22 cellular contexts compared by ENCODE assay signal in genomic region chr16:1946495-1947368, GRCh38. TPM values are rescaled to one million over a fixed set of nuclear protein-coding genes. Genes with fewer than 3 reads are reported as not detected.
"Had no signal": no experiment of that assay in that cellular context is flagged by ENCODE, and none has a peak within 500 bp of the region (broad histone marks: within the 10 kb centered on the region; RNA-seq: fewer than 3 reads in every experiment).

No MANE protein-coding gene starts in this region.

- H3K27ac ChIP-seq: adrenal gland, coronary artery, foreskin keratinocyte, thyroid gland, vagina had no signal

- H3K4me3 Mint-ChIP-seq: activated B cell treated with CpG ODN at 0.5 μM for 24 hours; activated CD4-positive, alpha-beta T cell treated with anti-CD3 and anti-CD28 coated beads, Interleukin-2, amount 10 ng/mL, durations not matched to agents 24 days and 14 days; activated CD8-positive, alpha-beta T cell treated with anti-CD3 and anti-CD28 coated beads, Interleukin-2, amount 10 ng/mL, durations not matched to agents 7 days and 5 days; activated naive CD4-positive, alpha-beta T cell treated with anti-CD3 and anti-CD28 coated beads, Interleukin-2, amount 50 U/mL, for 24 hours; mesothelial cell of epicardium; nephron progenitor cell; T-helper 17 cell had no signal

- DNase-seq: activated B cell treated with CpG ODN at 0.5 μM for 24 hours; activated CD4-positive, alpha-beta T cell treated with anti-CD3 and anti-CD28 coated beads, Interleukin-2, amount 10 ng/mL, durations not matched to agents 24 days and 14 days; activated CD8-positive, alpha-beta memory T cell treated with anti-CD3 and anti-CD28 coated beads, Interleukin-2, amount 50 U/mL, for 4 hours; activated CD8-positive, alpha-beta T cell treated with anti-CD3 and anti-CD28 coated beads, Interleukin-2, amount 10 ng/mL, durations not matched to agents 7 days and 5 days; activated effector memory CD4-positive, alpha-beta T cell treated with anti-CD3 and anti-CD28 coated beads, Interleukin-2, amount 50 U/mL, for 16 hours; activated T-cell treated with anti-CD3 and anti-CD28 coated beads, Interleukin-2, amount 50 U/mL, for 48 hours; central memory CD4-positive, alpha-beta T cell; effector memory CD4-positive, alpha-beta T cell; foreskin keratinocyte; nephron progenitor cell; stimulated activated CD4-positive, alpha-beta T cell treated with anti-CD3 and anti-CD28 coated beads, Interleukin-12 subunit alpha, Interleukin-12 subunit beta, amount 100 ng/mL, for 4 hours; stimulated activated CD4-positive, alpha-beta T cell treated with anti-CD3 and anti-CD28 coated beads, Interleukin-2, amount 100 ng/mL, for 24 hours; T-helper 17 cell; thyroid gland had no signal

- ATAC-seq: activated CD8-positive, alpha-beta T cell treated with anti-CD3 and anti-CD28 coated beads, Interleukin-2, amount 10 ng/mL, durations not matched to agents 7 days and 5 days; foreskin keratinocyte; sciatic nerve; T-helper 17 cell had no signal

- H3K27me3 ChIP-seq: adrenal gland, foreskin keratinocyte, thyroid gland, vagina had no signal

- H3K9me3 ChIP-seq: adrenal gland, thyroid gland, vagina had no signal

- H3K27me3 Mint-ChIP-seq: activated B cell treated with CpG ODN at 0.5 μM for 24 hours; activated naive CD4-positive, alpha-beta T cell treated with anti-CD3 and anti-CD28 coated beads, Interleukin-2, amount 50 U/mL, for 24 hours; T-helper 17 cell had no signal

- H3K36me3 Mint-ChIP-seq: activated naive CD4-positive, alpha-beta T cell treated with anti-CD3 and anti-CD28 coated beads, Interleukin-2, amount 50 U/mL, for 24 hours; mesothelial cell of epicardium had no signal

- H3K4me3 ChIP-seq: adrenal gland, coronary artery, lung, thyroid gland, vagina had no signal

- H3K36me3 ChIP-seq: adrenal gland, thyroid gland, vagina had no signal

- H3K9me3 Mint-ChIP-seq: activated B cell treated with CpG ODN at 0.5 μM for 24 hours; activated CD4-positive, alpha-beta T cell treated with anti-CD3 and anti-CD28 coated beads, Interleukin-2, amount 10 ng/mL, durations not matched to agents 24 days and 14 days; activated naive CD4-positive, alpha-beta T cell treated with anti-CD3 and anti-CD28 coated beads, Interleukin-2, amount 50 U/mL, for 24 hours; mesothelial cell of epicardium had no signal

- H3K27ac Mint-ChIP-seq: activated B cell treated with CpG ODN at 0.5 μM for 24 hours; activated CD4-positive, alpha-beta T cell treated with anti-CD3 and anti-CD28 coated beads, Interleukin-2, amount 10 ng/mL, durations not matched to agents 24 days and 14 days; activated CD8-positive, alpha-beta T cell treated with anti-CD3 and anti-CD28 coated beads, Interleukin-2, amount 10 ng/mL, durations not matched to agents 7 days and 5 days; activated naive CD4-positive, alpha-beta T cell treated with anti-CD3 and anti-CD28 coated beads, Interleukin-2, amount 50 U/mL, for 24 hours; mesothelial cell of epicardium; nephron progenitor cell; T-helper 17 cell had no signal

RNA-seq across cellular contexts. Expression of gene RPL3L, which starts 7.8 kb away (rescaled TPM):
- total RNA-seq: activated B cell treated with CpG ODN at 0.5 μM for 24 hours, lung, mesothelial cell of epicardium, pulmonary artery endothelial cell, sciatic nerve, T-helper 17 cell, thyroid gland, vagina had no signal

RNA-seq across cellular contexts. Expression of gene RNF151, which starts 19.9 kb away (rescaled TPM):
- total RNA-seq: activated B cell treated with CpG ODN at 0.5 μM for 24 hours; activated CD4-positive, alpha-beta T cell treated with anti-CD3 and anti-CD28 coated beads, Interleukin-2, amount 10 ng/mL, durations not matched to agents 24 days and 14 days; activated CD8-positive, alpha-beta T cell treated with anti-CD3 and anti-CD28 coated beads, Interleukin-2, amount 10 ng/mL, durations not matched to agents 7 days and 5 days; foreskin keratinocyte; lung; mesothelial cell of epicardium; pulmonary artery endothelial cell; sciatic nerve; T-helper 17 cell; thyroid gland; vagina had no signal
- polyA plus RNA-seq: foreskin keratinocyte had no signal
